ENCODE assay signal across 12 cellular contexts in the genomic region with DNA sequence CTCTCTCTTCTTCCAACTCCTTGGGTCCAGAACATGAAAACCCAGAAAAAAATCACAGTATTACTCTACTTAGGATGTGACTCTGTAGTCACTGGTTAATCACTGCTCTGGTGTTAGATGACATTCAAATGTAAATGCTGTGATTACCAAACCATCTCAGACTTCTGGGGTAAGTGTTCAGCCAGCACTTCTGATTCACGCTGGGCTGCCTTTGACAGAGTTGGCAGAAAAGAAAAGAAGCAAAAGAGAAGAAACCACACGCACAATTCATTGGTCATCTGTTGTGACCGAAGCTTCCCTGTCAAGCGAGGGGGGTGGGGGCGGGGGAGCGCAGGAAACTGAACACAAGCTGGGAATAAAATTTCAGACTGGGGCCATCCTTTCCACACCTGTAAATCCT.
DNase-seq lines count a peak whose midpoint lies in the region; ATAC-seq and TF ChIP-seq lines count a peak whose summit lies in the region.
"Had no signal": no experiment of that assay in that cellular context is flagged by ENCODE, and none has a peak within 500 bp of the region (broad histone marks: within the 10 kb centered on the region; RNA-seq: fewer than 3 reads in every experiment).

No MANE protein-coding gene starts in this region.

- H3K4me3 ChIP-seq in brain microvascular endothelial cell (ENCODE audit: low read depth, low read length): no peak overlapping the region
- no peak overlapping the region for H3K4me3 ChIP-seq in left lung

- H3K27ac ChIP-seq in brain microvascular endothelial cell (peak overlapping the region; percentile 60), left lung (peak overlapping the region; percentile 26 to 73)

- H3K4me1 Mint-ChIP-seq in T-helper 2 cell treated with Interferon-gamma antibody and Interleukin-4, amounts not matched to agents 5 μg/mL and 100 μg/mL, for 36 hours (ENCODE audit: low read depth): peaks cover 3% of the 10 kb centered on the region

- H3K4me1 ChIP-seq in left lung: peaks cover 11 to 31% of the 10 kb centered on the region in 2 donors

- intact Hi-C loops in left lung (cut with DNase I): no loop called here

- ATAC-seq in left lung: peak; percentile 21
- ATAC-seq: natural killer cell had no signal

- H3K36me3 ChIP-seq in brain microvascular endothelial cell (replicated peaks) (no peaks in the 10 kb centered on the region), left lung (no peaks in the 10 kb centered on the region)

- in situ Hi-C loops in brain microvascular endothelial cell (cut with HindIII; ENCODE audit: low pct_ligation_motif_present, low sequenced_read_pairs): no loop called here

- peaks cover 16% of the 10 kb centered on the region for H3K27me3 Mint-ChIP-seq in T-helper 2 cell treated with Interferon-gamma antibody and Interleukin-4, amounts not matched to agents 5 μg/mL and 100 μg/mL, for 36 hours (ENCODE audit: low read depth)

- H3K9me3 ChIP-seq in left lung: no peaks in the 10 kb centered on the region

- peak; percentile 37 for DNase-seq in HCEC 1CT
- DNase-seq in brain microvascular endothelial cell: peak; percentile 74
- no peak for DNase-seq in left lung
- DNase-seq in stromal cell of bone marrow (ENCODE audit: low read depth): peak; percentile 97
- no peak for DNase-seq in dermis blood vessel endothelial cell
- no peak for DNase-seq in T-helper 2 cell treated with Interferon-gamma antibody and Interleukin-4, amounts not matched to agents 5 μg/mL and 100 μg/mL, for 36 hours (ENCODE audit: low spot score)
- DNase-seq in activated naive CD4-positive, alpha-beta T cell treated with anti-CD3 and anti-CD28 coated beads, Interleukin-2, amount 50 U/mL, for 16 hours: no peak
- no peak for DNase-seq in cerebellum (ENCODE audit: low spot score)
- DNase-seq: activated CD4-positive, CD25-positive, alpha-beta regulatory T cell; activated naive CD4-positive, alpha-beta T cell treated with Interleukin-2 at 50 U/mL for 16 hours; natural killer cell; NCI-H1417 treated with DMSO at 0.1 percent for 48 hours had no signal

- TF ChIP-seq CTCF in brain microvascular endothelial cell (IDR thresholded peaks at IDR 0.05; ENCODE audit: low read depth, low read length, missing control alignments) (no peak), left lung (IDR thresholded peaks at IDR 0.05) (no peak)

- H3K4me3 Mint-ChIP-seq in T-helper 2 cell treated with Interferon-gamma antibody and Interleukin-4, amounts not matched to agents 5 μg/mL and 100 μg/mL, for 36 hours: no peak overlapping the region
- H3K4me3 Mint-ChIP-seq: natural killer cell had no signal

- no peaks in the 10 kb centered on the region for H3K36me3 Mint-ChIP-seq in T-helper 2 cell treated with Interferon-gamma antibody and Interleukin-4, amounts not matched to agents 5 μg/mL and 100 μg/mL, for 36 hours (ENCODE audit: low read depth)
- H3K36me3 Mint-ChIP-seq: natural killer cell had no signal

- no peaks in the 10 kb centered on the region for H3K9me3 Mint-ChIP-seq in T-helper 2 cell treated with Interferon-gamma antibody and Interleukin-4, amounts not matched to agents 5 μg/mL and 100 μg/mL, for 36 hours
- H3K9me3 Mint-ChIP-seq: natural killer cell had no signal

- H3K27me3 ChIP-seq in brain microvascular endothelial cell (replicated peaks) (no peaks in the 10 kb centered on the region), left lung (no peaks in the 10 kb centered on the region)

- H3K27ac Mint-ChIP-seq in T-helper 2 cell treated with Interferon-gamma antibody and Interleukin-4, amounts not matched to agents 5 μg/mL and 100 μg/mL, for 36 hours: no peak overlapping the region
- H3K27ac Mint-ChIP-seq: natural killer cell had no signal

Comparison
In these comparisons a context has a peak if more than half of its experiments do, and no peak if none do; other contexts are left out.
1. DNase-seq: peak in HCEC 1CT (single experiment), brain microvascular endothelial cell (single experiment) and stromal cell of bone marrow (single experiment); none in left lung (0 of 2), dermis blood vessel endothelial cell (single experiment), T-helper 2 cell treated with Interferon-gamma antibody and Interleukin-4, amounts not matched to agents 5 μg/mL and 100 μg/mL, for 36 hours (single experiment), activated naive CD4-positive, alpha-beta T cell treated with anti-CD3 and anti-CD28 coated beads, Interleukin-2, amount 50 U/mL, for 16 hours (single experiment) and cerebellum (single experiment).